In genomic region chr6:106783631-106784566, GRCh38 we compare ENCODE assay signal across 1 cellular context.
TF ChIP-seq lines count a peak whose summit lies in the region.

No MANE protein-coding gene starts in this region.

TF ChIP-seq in A549, 52 proteins besides CTCF, POLR2A, EP300 and RAD21 (continued from another document):
- no peak for TF ChIP-seq REST (IDR thresholded peaks at IDR 0.05)
- peak; percentile 71; the same call in 1 of the 2 replicates for TF ChIP-seq FOSL2 (IDR thresholded peaks at IDR 0.05)
- TF ChIP-seq FOSL2 (CRISPR knock-in tag; IDR thresholded peaks at IDR 0.05) = peak; percentile 84
- TF ChIP-seq JUN (IDR thresholded peaks at IDR 0.05) = 0 out of 5 replicates have a peak, but pooled peaks of 1 of the 2 experiments have one; percentile 21
- no peak for TF ChIP-seq HES2 (IDR thresholded peaks at IDR 0.05)
- TF ChIP-seq RARB (CRISPR knock-in tag; IDR thresholded peaks at IDR 0.05) = no peak
